ENCODE assay signal across 12 cellular contexts in the genomic region with DNA sequence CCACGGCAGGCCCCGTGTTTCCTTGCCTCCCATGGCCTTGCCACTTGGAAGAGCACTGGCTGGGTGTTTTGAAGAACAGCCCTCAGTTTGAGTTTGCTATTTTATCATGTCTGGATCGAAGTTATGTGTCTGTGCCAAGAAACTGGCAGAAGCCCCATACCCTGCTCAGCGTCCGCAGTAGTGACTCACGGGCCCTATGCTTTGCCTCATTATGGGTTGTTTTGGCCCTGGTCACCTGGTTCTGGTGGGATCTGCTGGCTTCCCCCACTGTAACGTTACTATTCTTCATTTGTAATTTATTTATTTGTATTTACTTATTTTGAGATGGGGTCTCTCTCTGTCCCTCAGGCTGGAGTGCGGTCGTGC. TPM values are rescaled to one million over a fixed set of nuclear protein-coding genes. Genes with fewer than 3 reads are reported as not detected.
DNase-seq lines count a peak whose midpoint lies in the region; ATAC-seq and TF ChIP-seq lines count a peak whose summit lies in the region.
"Had no signal": no experiment of that assay in that cellular context is flagged by ENCODE, and none has a peak within 500 bp of the region (broad histone marks: within the 10 kb centered on the region; RNA-seq: fewer than 3 reads in every experiment).

No MANE protein-coding gene starts in this region.

- H3K4me1 Mint-ChIP-seq in HFFc6 (ENCODE audit: low read depth): peaks cover 26% of the 10 kb centered on the region

- H4K20me1 ChIP-seq in BLaER1: no peaks in the 10 kb centered on the region

- 0 out of 2 replicates have a peak, but pooled peaks have one; percentile 4 for TF ChIP-seq CTCF in HFFc6 (IDR thresholded peaks at IDR 0.05)
- no peak for TF ChIP-seq CTCF in vagina (IDR thresholded peaks at IDR 0.05)

- H3K27ac Mint-ChIP-seq in HFFc6: no peak overlapping the region
- H3K27ac Mint-ChIP-seq: CD8-positive, alpha-beta memory T cell had no signal

- H3K27ac ChIP-seq in BLaER1 (peak overlapping the region; percentile 94; the same call in 1 of the 2 replicates), vagina (no peak overlapping the region)
- H3K27ac ChIP-seq: A549 had no signal

- H3K9me3 Mint-ChIP-seq in HFFc6: peaks cover 3% of the 10 kb centered on the region; the same call in 1 of the 2 replicates

- no peak overlapping the region for H3K4me3 Mint-ChIP-seq in HFFc6
- H3K4me3 Mint-ChIP-seq: CD8-positive, alpha-beta memory T cell had no signal

- no peak for DNase-seq in HFFc6
- DNase-seq in RPMI7951 (ENCODE audit: low read depth): peak; percentile 56
- peak; percentile 25 to 32 for DNase-seq in vagina (ENCODE audit: extremely low spot score in 2 of 2)
- no peak for DNase-seq in NCI-H345 (lab: John Stamatoyannopoulos, UW)
- no peak for DNase-seq in COR-L47 (lab: John Stamatoyannopoulos, UW)
- DNase-seq: BE2C; CD8-positive, alpha-beta memory T cell; DMS53; HCEC 1CT had no signal

- H3K36me3 Mint-ChIP-seq in HFFc6 (ENCODE audit: low read depth): no peaks in the 10 kb centered on the region
- H3K36me3 Mint-ChIP-seq: CD8-positive, alpha-beta memory T cell had no signal

- ATAC-seq in GM21423 (IDR thresholded peaks at IDR 0.05; ENCODE audit: unreplicated experiment): no peak
- ATAC-seq: A549 had no signal

- no peak overlapping the region for H3K9ac ChIP-seq in BLaER1

- peaks cover 65% of the 10 kb centered on the region for H3K27me3 Mint-ChIP-seq in HFFc6 (ENCODE audit: insufficient read depth)

- no peak for TF ChIP-seq POLR2A in vagina (IDR thresholded peaks at IDR 0.05)

- peaks cover 84% of the 10 kb centered on the region for H3K4me1 ChIP-seq in BLaER1
- peaks cover 12% of the 10 kb centered on the region for H3K4me1 ChIP-seq in vagina

- intact Hi-C loops in vagina (cut with DNase I): no loop called here

- H3K27me3 ChIP-seq in BLaER1 (no peaks in the 10 kb centered on the region), vagina (no peaks in the 10 kb centered on the region)
- H3K27me3 ChIP-seq: BE2C had no signal

- no peak overlapping the region for H3K4me3 ChIP-seq in BLaER1
- no peak overlapping the region for H3K4me3 ChIP-seq in vagina
- H3K4me3 ChIP-seq: A549 had no signal

- H3K9me3 ChIP-seq in BLaER1: peaks cover 28% of the 10 kb centered on the region
- H3K9me3 ChIP-seq in vagina: no peaks in the 10 kb centered on the region
- H3K9me3 ChIP-seq: BE2C had no signal

- H3K4me2 ChIP-seq in BLaER1: peak overlapping the region; percentile 99
- H3K4me2 ChIP-seq: A549 had no signal

- 0 out of 2 replicates have a peak, but pooled peaks cover 5% of the 10 kb centered on the region for H3K36me3 ChIP-seq in BLaER1
- no peaks in the 10 kb centered on the region for H3K36me3 ChIP-seq in vagina
- H3K36me3 ChIP-seq: BE2C had no signal

RNA-seq across cellular contexts. Expression of gene NKD2, which starts 42.3 kb away (rescaled TPM):
- total RNA-seq in HFFc6 (2021; fragmentation: NEBNext Ultra II Directional; extraction: Animal tissue kit (Norgen Biotek cat#: 25700)): not detected
- total RNA-seq in RPMI7951 (2014; rRNA removed; shearing (Covaris generic)): 24.6 and 27.2 TPM in 2 replicates
- 2.0 TPM for total RNA-seq in vagina

Comparison
In these comparisons a context has a peak if more than half of its experiments do, and no peak if none do; other contexts are left out.
1. DNase-seq: peak in RPMI7951 (single experiment) and vagina (2 of 2); none in HFFc6 (single experiment), NCI-H345 (single experiment) and COR-L47 (single experiment).